ENCODE assay signal across 9 cellular contexts in the genomic region with DNA sequence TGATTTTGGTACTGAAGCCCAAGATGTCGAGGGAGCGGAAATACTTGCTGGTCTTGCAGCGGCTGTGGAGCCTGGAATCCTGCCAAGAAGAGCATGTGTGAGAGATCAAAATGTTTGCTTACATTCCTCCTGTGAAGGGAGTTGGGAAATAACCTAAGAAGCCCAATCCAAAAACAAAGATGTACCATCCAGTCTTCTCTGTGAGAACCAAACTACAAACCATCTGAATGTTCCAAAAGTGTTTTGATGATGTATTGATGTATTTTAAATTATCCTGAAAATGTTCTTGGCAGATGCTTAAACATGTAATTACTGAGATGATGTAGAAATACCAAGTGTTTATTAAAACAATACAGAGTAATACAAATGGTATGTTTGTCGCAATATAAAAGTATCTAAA. TPM values are rescaled to one million over a fixed set of nuclear protein-coding genes. Genes with fewer than 3 reads are reported as not detected.
DNase-seq lines count a peak whose midpoint lies in the region; ATAC-seq and TF ChIP-seq lines count a peak whose summit lies in the region.
"Had no signal": no experiment of that assay in that cellular context is flagged by ENCODE, and none has a peak within 500 bp of the region (broad histone marks: within the 10 kb centered on the region; RNA-seq: fewer than 3 reads in every experiment).

No MANE protein-coding gene starts in this region.

- DNase-seq in COLO668 (lab: John Stamatoyannopoulos, UW; ENCODE audit: unreplicated experiment) (peak; percentile 26), NCI-H524 (lab: John Stamatoyannopoulos, UW) (peak; percentile 35 to 75), fibroblast of mammary gland (ENCODE audit: low read depth) (peak; percentile 98), omental fat pad (ENCODE audit: low spot score) (peak; percentile 50), middle frontal gyrus (ENCODE audit: extremely low spot score, low spot score) (no peak)
- DNase-seq: naive B cell had no signal

- no peak overlapping the region for H3K4me3 ChIP-seq in fibroblast of mammary gland (ENCODE audit: control insufficient read depth, low read depth, low read length)

- ATAC-seq in omental fat pad (ENCODE audit: low FRiP score) (peak; percentile 80), GM18517 (IDR thresholded peaks at IDR 0.05; ENCODE audit: unreplicated experiment) (no peak), GM18873 (IDR thresholded peaks at IDR 0.05; ENCODE audit: low FRiP score, unreplicated experiment) (no peak)
- no peak for ATAC-seq in activated CD4-positive, CD25-positive, alpha-beta regulatory T cell treated with anti-CD3 and anti-CD28 coated beads, Interleukin-2, amount 50 U/mL, for 24 hours

- TF ChIP-seq CTCF in fibroblast of mammary gland (conservative IDR thresholded peaks at IDR 0.05; ENCODE audit: control insufficient read depth, insufficient read depth, low read depth, low read length) (no peak), omental fat pad (IDR thresholded peaks at IDR 0.05) (no peak)

RNA-seq across cellular contexts. Expression of gene ADH1A, which starts 10.1 kb away (rescaled TPM):
- total RNA-seq in omental fat pad, result 10 to 100 TPM in 2 of 4 donors, under 1 TPM in 1, not detected in 1; 0.96 to 19.3 (median 13.6) TPM

RNA-seq across cellular contexts. Expression of gene ADH1B, which starts 20.3 kb away (rescaled TPM):
- 1,000 to 10,000 TPM; 1,681 to 8,339 (median 3,297) TPM for total RNA-seq in omental fat pad

RNA-seq across cellular contexts. Expression of gene ADH1C, which starts 51.6 kb away (rescaled TPM):
- 100 to 1,000 TPM in 1 of 4 donors, 10 to 100 TPM in 2, 1 to 10 TPM in 1; 7.7 to 102 (median 46.9) TPM for total RNA-seq in omental fat pad
